Comparison of ENCODE assay signal across 9 cellular contexts in the genomic region with DNA sequence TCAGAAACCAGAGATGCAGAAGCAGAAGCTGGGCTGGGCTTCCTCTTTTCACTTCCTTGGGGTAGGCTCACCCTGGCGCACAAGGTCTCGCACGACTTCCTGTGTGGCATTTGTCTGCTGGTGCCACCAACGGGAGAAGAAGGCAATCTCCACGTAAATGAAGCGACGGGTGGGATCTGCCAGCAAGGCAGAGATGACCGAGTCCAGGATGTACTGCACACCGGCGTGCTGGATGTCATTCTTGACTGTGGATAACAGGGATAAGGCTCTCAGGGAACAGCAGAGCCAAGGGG. TPM values are rescaled to one million over a fixed set of nuclear protein-coding genes. Genes with fewer than 3 reads are reported as not detected.
DNase-seq lines count a peak whose midpoint lies in the region; ATAC-seq and TF ChIP-seq lines count a peak whose summit lies in the region.
"Had no signal": no experiment of that assay in that cellular context is flagged by ENCODE, and none has a peak within 500 bp of the region (broad histone marks: within the 10 kb centered on the region; RNA-seq: fewer than 3 reads in every experiment).

No MANE protein-coding gene starts in this region.

- ATAC-seq in GM21515 (IDR thresholded peaks at IDR 0.05; ENCODE audit: unreplicated experiment): no peak
- ATAC-seq in GM21529 (IDR thresholded peaks at IDR 0.05; ENCODE audit: unreplicated experiment): no peak

- H3K27ac Mint-ChIP-seq in activated T-helper 1 cell treated with anti-CD3 and anti-CD28 coated beads, Interleukin-12 subunit alpha, Interleukin-12 subunit beta, Interleukin-2, Interleukin-4 antibody, amounts not matched to agents 30 ng/mL and 10 ng/mL and 1 ng/mL, durations not matched to agents 14 hours and 24 hours and 36 hours: peak overlapping the region; percentile 98
- H3K27ac Mint-ChIP-seq in mesothelial cell of epicardium: no peak overlapping the region

- no peaks in the 10 kb centered on the region for H3K9me3 Mint-ChIP-seq in activated T-helper 1 cell treated with anti-CD3 and anti-CD28 coated beads, Interleukin-12 subunit alpha, Interleukin-12 subunit beta, Interleukin-2, Interleukin-4 antibody, amounts not matched to agents 30 ng/mL and 10 ng/mL and 1 ng/mL, durations not matched to agents 14 hours and 24 hours and 36 hours
- H3K9me3 Mint-ChIP-seq in mesothelial cell of epicardium: no peaks in the 10 kb centered on the region

- H3K4me1 Mint-ChIP-seq in activated T-helper 1 cell treated with anti-CD3 and anti-CD28 coated beads, Interleukin-12 subunit alpha, Interleukin-12 subunit beta, Interleukin-2, Interleukin-4 antibody, amounts not matched to agents 30 ng/mL and 10 ng/mL and 1 ng/mL, durations not matched to agents 14 hours and 24 hours and 36 hours (ENCODE audit: low read depth): peaks cover 47% of the 10 kb centered on the region
- H3K4me1 Mint-ChIP-seq in mesothelial cell of epicardium: peaks cover 37% of the 10 kb centered on the region

- no peaks in the 10 kb centered on the region for H3K27me3 Mint-ChIP-seq in activated T-helper 1 cell treated with anti-CD3 and anti-CD28 coated beads, Interleukin-12 subunit alpha, Interleukin-12 subunit beta, Interleukin-2, Interleukin-4 antibody, amounts not matched to agents 30 ng/mL and 10 ng/mL and 1 ng/mL, durations not matched to agents 14 hours and 24 hours and 36 hours (ENCODE audit: insufficient read depth)
- H3K27me3 Mint-ChIP-seq in mesothelial cell of epicardium (ENCODE audit: low read depth): no peaks in the 10 kb centered on the region

- no peak for TF ChIP-seq CTCF in mesothelial cell of epicardium (IDR thresholded peaks at IDR 0.05; ENCODE audit: unreplicated experiment)

- DNase-seq in AML-193 (lab: John Stamatoyannopoulos, UW) (peak; percentile 94 to 97), MV-4-11 (lab: John Stamatoyannopoulos, UW) (peak; percentile 100), mesothelial cell of epicardium (ENCODE audit: low spot score in 2 of 2, unreplicated experiment in 2 of 2) (no peak), ureter (ENCODE audit: low spot score) (no peak), islet precursor cell (no peak)
- DNase-seq in activated T-helper 1 cell treated with anti-CD3 and anti-CD28 coated beads, Interleukin-12 subunit alpha, Interleukin-12 subunit beta, Interleukin-2, Interleukin-4 antibody, amounts not matched to agents 30 ng/mL and 10 ng/mL and 1 ng/mL, durations not matched to agents 14 hours and 24 hours and 36 hours (ENCODE audit: low spot score): peak; percentile 47
- DNase-seq: NCI-H2029 treated with DMSO at 0.1 percent for 48 hours had no signal

- peak overlapping the region; percentile 95 for H3K4me3 Mint-ChIP-seq in activated T-helper 1 cell treated with anti-CD3 and anti-CD28 coated beads, Interleukin-12 subunit alpha, Interleukin-12 subunit beta, Interleukin-2, Interleukin-4 antibody, amounts not matched to agents 30 ng/mL and 10 ng/mL and 1 ng/mL, durations not matched to agents 14 hours and 24 hours and 36 hours
- H3K4me3 Mint-ChIP-seq in mesothelial cell of epicardium: peak overlapping the region; percentile 99

- intact Hi-C loops in activated T-helper 1 cell treated with anti-CD3 and anti-CD28 coated beads, Interleukin-12 subunit alpha, Interleukin-12 subunit beta, Interleukin-2, Interleukin-4 antibody, amounts not matched to agents 30 ng/mL and 10 ng/mL and 1 ng/mL, durations not matched to agents 14 hours and 24 hours and 36 hours (cut with micrococcal nuclease): loop anchor here (5.0 kb wide), 2 partner anchors 223 to 503 kb away; a partner anchor contains a TSS

- H3K36me3 Mint-ChIP-seq in activated T-helper 1 cell treated with anti-CD3 and anti-CD28 coated beads, Interleukin-12 subunit alpha, Interleukin-12 subunit beta, Interleukin-2, Interleukin-4 antibody, amounts not matched to agents 30 ng/mL and 10 ng/mL and 1 ng/mL, durations not matched to agents 14 hours and 24 hours and 36 hours (ENCODE audit: low read depth): peaks cover 36% of the 10 kb centered on the region
- H3K36me3 Mint-ChIP-seq in mesothelial cell of epicardium: peaks cover 6% of the 10 kb centered on the region

RNA-seq across cellular contexts. Expression of a gene that starts 1.3 kb away (rescaled TPM):
- 132 and 143 TPM in 2 replicates for total RNA-seq in activated T-helper 1 cell treated with anti-CD3 and anti-CD28 coated beads, Interleukin-12 subunit alpha, Interleukin-12 subunit beta, Interleukin-2, Interleukin-4 antibody, amounts not matched to agents 30 ng/mL and 10 ng/mL and 1 ng/mL, durations not matched to agents 14 hours and 24 hours and 36 hours
- 105 to 109 TPM (median 107 TPM) in 3 replicates for total RNA-seq in mesothelial cell of epicardium
- 85.1 TPM for total RNA-seq in ureter

RNA-seq across cellular contexts. Expression of a gene that starts 1.4 kb away (rescaled TPM):
- 25.6 and 27.1 TPM in 2 replicates for total RNA-seq in activated T-helper 1 cell treated with anti-CD3 and anti-CD28 coated beads, Interleukin-12 subunit alpha, Interleukin-12 subunit beta, Interleukin-2, Interleukin-4 antibody, amounts not matched to agents 30 ng/mL and 10 ng/mL and 1 ng/mL, durations not matched to agents 14 hours and 24 hours and 36 hours
- total RNA-seq in mesothelial cell of epicardium (12.5 to 14.6 TPM (median 13.6 TPM) in 3 replicates), ureter (11.0 TPM)

RNA-seq across cellular contexts. Expression of a gene that starts 16.5 kb away (rescaled TPM):
- 144 and 147 TPM in 2 replicates for total RNA-seq in activated T-helper 1 cell treated with anti-CD3 and anti-CD28 coated beads, Interleukin-12 subunit alpha, Interleukin-12 subunit beta, Interleukin-2, Interleukin-4 antibody, amounts not matched to agents 30 ng/mL and 10 ng/mL and 1 ng/mL, durations not matched to agents 14 hours and 24 hours and 36 hours
- total RNA-seq in mesothelial cell of epicardium: 91.3 to 101 TPM (median 97.0 TPM) in 3 replicates
- total RNA-seq in ureter: 79.7 TPM

RNA-seq across cellular contexts. Expression of a gene that starts 22.6 kb away (rescaled TPM):
- total RNA-seq in activated T-helper 1 cell treated with anti-CD3 and anti-CD28 coated beads, Interleukin-12 subunit alpha, Interleukin-12 subunit beta, Interleukin-2, Interleukin-4 antibody, amounts not matched to agents 30 ng/mL and 10 ng/mL and 1 ng/mL, durations not matched to agents 14 hours and 24 hours and 36 hours: 0.73 TPM in 1 of 2 replicates, not detected in the other
- not detected in 3 replicates for total RNA-seq in mesothelial cell of epicardium
- total RNA-seq in ureter: not detected

RNA-seq across cellular contexts. Expression of a gene that starts 31.2 kb away (rescaled TPM):
- total RNA-seq in activated T-helper 1 cell treated with anti-CD3 and anti-CD28 coated beads, Interleukin-12 subunit alpha, Interleukin-12 subunit beta, Interleukin-2, Interleukin-4 antibody, amounts not matched to agents 30 ng/mL and 10 ng/mL and 1 ng/mL, durations not matched to agents 14 hours and 24 hours and 36 hours: 11.8 and 12.2 TPM in 2 replicates
- total RNA-seq in mesothelial cell of epicardium (9.6 to 9.8 TPM (median 9.8 TPM) in 3 replicates), ureter (8.7 TPM)

Comparison
In these comparisons a context has a peak if more than half of its experiments do, and no peak if none do; other contexts are left out.
1. DNase-seq: peak in AML-193 (2 of 2), MV-4-11 (single experiment) and activated T-helper 1 cell treated with anti-CD3 and anti-CD28 coated beads, Interleukin-12 subunit alpha, Interleukin-12 subunit beta, Interleukin-2, Interleukin-4 antibody, amounts not matched to agents 30 ng/mL and 10 ng/mL and 1 ng/mL, durations not matched to agents 14 hours and 24 hours and 36 hours (single experiment); none in mesothelial cell of epicardium (0 of 2), ureter (single experiment) and islet precursor cell (single experiment).